In genomic region chr19:5932593-5933262, GRCh38 we compare ENCODE assay signal across 32 cellular contexts. TPM values are rescaled to one million over a fixed set of nuclear protein-coding genes. Genes with fewer than 3 reads are reported as not detected.
DNase-seq lines count a peak whose midpoint lies in the region; ATAC-seq and TF ChIP-seq lines count a peak whose summit lies in the region.
"Had no signal": no experiment of that assay in that cellular context is flagged by ENCODE, and none has a peak within 500 bp of the region (broad histone marks: within the 10 kb centered on the region; RNA-seq: fewer than 3 reads in every experiment).

No MANE protein-coding gene starts in this region.

- peaks cover 0 to 96% (median 30%) of the 10 kb centered on the region in 9 donors for H3K36me3 ChIP-seq in heart right ventricle
- H3K36me3 ChIP-seq in endodermal cell (ENCODE audit: control insufficient read depth, insufficient read depth, low read length) = peaks cover 68% of the 10 kb centered on the region
- H3K36me3 ChIP-seq in neuronal stem cell (replicated peaks in 1 of 2; ENCODE audit: control insufficient read depth in 2 of 2, insufficient read depth in 2 of 2, low read length in 2 of 2) = peaks cover 43 to 99% of the 10 kb centered on the region in 2 donors
- peaks cover 0 to 83% of the 10 kb centered on the region in 2 donors for H3K36me3 ChIP-seq in psoas muscle (ENCODE audit: insufficient read depth in 1 of 2, low read depth in 1 of 2)
- H3K36me3 ChIP-seq in lower lobe of right lung = peaks cover 95% of the 10 kb centered on the region
- H3K36me3 ChIP-seq in SK-N-SH (replicated peaks in 1 of 2; ENCODE audit: control insufficient read depth in 1 of 2, insufficient read depth in 2 of 2, low read length in 1 of 2) = peaks cover 15 to 51% of the 10 kb centered on the region in 2 experiments

- no peak overlapping the region for H2BK15ac ChIP-seq in neuronal stem cell (ENCODE audit: low read length)

- ATAC-seq in Right ventricle myocardium inferior (no peak), heart right ventricle (no peak), psoas muscle (no peak), lower lobe of right lung (no peak)
- ATAC-seq: effector memory CD8-positive, alpha-beta T cell; esophagus mucosa; natural killer cell; stimulated activated naive CD8-positive, alpha-beta T cell treated with anti-CD3 and anti-CD28 coated beads, Interleukin-15, amount 100 ng/mL, for 72 hours had no signal

- POLR2A ChIA-PET in SK-N-SH (lab: Yijun Ruan, JAX) = no interaction called here

- peaks cover 80% of the 10 kb centered on the region for H3K36me3 Mint-ChIP-seq in endodermal cell (ENCODE audit: low read depth)

- H2AK5ac ChIP-seq in neuronal stem cell (ENCODE audit: low read depth, low read length) = no peak overlapping the region

- TF ChIP-seq RAD21 in SK-N-SH (IDR thresholded peaks at IDR 0.05; ENCODE audit: low read length) = no peak

- no peaks in the 10 kb centered on the region for H3K27me3 Mint-ChIP-seq in endodermal cell (ENCODE audit: insufficient read depth)
- H3K27me3 Mint-ChIP-seq: activated naive CD8-positive, alpha-beta T cell treated with anti-CD3 and anti-CD28 coated beads, Interleukin-2, amount 10 ng/mL, durations not matched to agents 7 days and 5 days; CD4-positive, CD25-positive, alpha-beta regulatory T cell; effector memory CD8-positive, alpha-beta T cell; stimulated activated naive CD8-positive, alpha-beta T cell treated with anti-CD3 and anti-CD28 coated beads, Interleukin-15, amount 100 ng/mL, for 72 hours; type B pancreatic cell had no signal

- no peaks in the 10 kb centered on the region for H3K9me3 ChIP-seq in heart right ventricle
- no peaks in the 10 kb centered on the region for H3K9me3 ChIP-seq in endodermal cell (ENCODE audit: control insufficient read depth, low read length)
- peaks cover 0 to 2% of the 10 kb centered on the region in 2 donors for H3K9me3 ChIP-seq in neuronal stem cell (replicated peaks in 1 of 2; ENCODE audit: control insufficient read depth in 2 of 2, insufficient read depth in 1 of 2, low read depth in 1 of 2, low read length in 2 of 2)
- no peaks in the 10 kb centered on the region for H3K9me3 ChIP-seq in psoas muscle
- H3K9me3 ChIP-seq in lower lobe of right lung = no peaks in the 10 kb centered on the region
- no peaks in the 10 kb centered on the region for H3K9me3 ChIP-seq in SK-N-SH
- H3K9me3 ChIP-seq: ascending aorta had no signal

- TF ChIP-seq CTCF in heart right ventricle (IDR thresholded peaks at IDR 0.05) = no peak
- no peak for TF ChIP-seq CTCF in endodermal cell (conservative IDR thresholded peaks at IDR 0.05)
- TF ChIP-seq CTCF in psoas muscle (IDR thresholded peaks at IDR 0.05) = no peak
- TF ChIP-seq CTCF in lower lobe of right lung (IDR thresholded peaks at IDR 0.05) = no peak
- no peak for TF ChIP-seq CTCF in SK-N-SH (IDR thresholded peaks at IDR 0.05)

- H4K8ac ChIP-seq in neuronal stem cell (ENCODE audit: low read depth, low read length) = no peak overlapping the region

- H3K9me3 Mint-ChIP-seq in endodermal cell = no peaks in the 10 kb centered on the region
- H3K9me3 Mint-ChIP-seq: activated naive CD8-positive, alpha-beta T cell treated with anti-CD3 and anti-CD28 coated beads, Interleukin-2, amount 10 ng/mL, durations not matched to agents 7 days and 5 days; effector memory CD8-positive, alpha-beta T cell; natural killer cell; stimulated activated naive CD8-positive, alpha-beta T cell treated with anti-CD3 and anti-CD28 coated beads, Interleukin-15, amount 100 ng/mL, for 72 hours; type B pancreatic cell had no signal

- no peaks in the 10 kb centered on the region for H3K9me2 ChIP-seq in SK-N-SH

- H3K9ac ChIP-seq in endodermal cell (ENCODE audit: extremely low read depth, low read length, poor library complexity, severe bottlenecking) (no peak overlapping the region), neuronal stem cell (ENCODE audit: low read depth, low read length, poor library complexity) (peak overlapping the region; percentile 27), SK-N-SH (no peak overlapping the region)

- H3K4me2 ChIP-seq in neuronal stem cell (ENCODE audit: insufficient read depth, low read length, poor library complexity, severe bottlenecking) = no peak overlapping the region
- H3K4me2 ChIP-seq in SK-N-SH = no peak overlapping the region
- H3K4me2 ChIP-seq: smooth muscle cell had no signal

- H3F3A ChIP-seq in SK-N-SH (replicated peaks; ENCODE audit: insufficient read depth) = no peaks in the 10 kb centered on the region

- no peak overlapping the region for H2BK12ac ChIP-seq in neuronal stem cell (ENCODE audit: low read length)

- H3K23ac ChIP-seq in neuronal stem cell (ENCODE audit: low read depth, low read length, poor library complexity) = peak overlapping the region; percentile 75

- intact Hi-C loops in Right ventricle myocardium inferior (cut with DNase I) (no loop called here), heart right ventricle (cut with DNase I) (no loop called here), psoas muscle (cut with DNase I) (no loop called here), lower lobe of right lung (cut with DNase I) (no loop called here)

- H4K91ac ChIP-seq in neuronal stem cell (ENCODE audit: low read depth, low read length, poor library complexity) = no peak overlapping the region

- no peak overlapping the region for H3K4me3 Mint-ChIP-seq in endodermal cell
- H3K4me3 Mint-ChIP-seq: activated naive CD8-positive, alpha-beta T cell treated with anti-CD3 and anti-CD28 coated beads, Interleukin-2, amount 10 ng/mL, durations not matched to agents 7 days and 5 days; CD4-positive, CD25-positive, alpha-beta regulatory T cell; effector memory CD8-positive, alpha-beta T cell; natural killer cell; stimulated activated naive CD8-positive, alpha-beta T cell treated with anti-CD3 and anti-CD28 coated beads, Interleukin-15, amount 100 ng/mL, for 72 hours; type B pancreatic cell had no signal

- no peak for TF ChIP-seq EP300 in SK-N-SH (IDR thresholded peaks at IDR 0.05; ENCODE audit: borderline replicate concordance in 1 of 2, low read depth in 1 of 2, low read length in 1 of 2)

- no peak overlapping the region for H2AFZ ChIP-seq in neuronal stem cell (ENCODE audit: low read length)
- H2AFZ ChIP-seq in SK-N-SH (ENCODE audit: low read depth) = no peak overlapping the region

- H3K4me3 ChIP-seq in heart right ventricle (no peak overlapping the region), endodermal cell (ENCODE audit: low read length) (no peak overlapping the region), neuronal stem cell (ENCODE audit: low read length in 2 of 2) (no peak overlapping the region), psoas muscle (no peak overlapping the region), lower lobe of right lung (no peak overlapping the region), SK-N-SH (ENCODE audit: low read depth in 2 of 2, low read length in 1 of 2) (no peak overlapping the region)
- H3K4me3 ChIP-seq: ascending aorta, coronary artery, lung, smooth muscle cell had no signal

- peaks cover 17% of the 10 kb centered on the region; the same call in 1 of the 2 replicates for H3K79me2 ChIP-seq in SK-N-SH (ENCODE audit: insufficient read depth)

- H3K18ac ChIP-seq in neuronal stem cell (ENCODE audit: low read length) = no peak overlapping the region

- WGBS in heart right ventricle, 2 donors = 95 to 96% methylated on average over 22 of the region's 22 CpGs
- 93 to 94% methylated on average over 21 to 22 of the region's 22 CpGs for WGBS in endodermal cell (ENCODE audit: insufficient coverage in 1 of 2, insufficient read length in 1 of 2), 2 experiments
- WGBS in neuronal stem cell (ENCODE audit: extremely low coverage in 2 of 2, insufficient read length in 2 of 2, insufficient replicate concordance in 1 of 2), 2 donors = no CpG with 5 or more reads among the region's 22 CpGs
- 91 to 94% (median 92%) methylated on average over 22 of the region's 22 CpGs for WGBS in psoas muscle, 3 donors
- 97% methylated on average over 20 of the region's 22 CpGs for WGBS in SK-N-SH (ENCODE audit: low lambda C conversion rate)

- H3K27ac Mint-ChIP-seq in endodermal cell = no peak overlapping the region
- H3K27ac Mint-ChIP-seq: activated naive CD8-positive, alpha-beta T cell treated with anti-CD3 and anti-CD28 coated beads, Interleukin-2, amount 10 ng/mL, durations not matched to agents 7 days and 5 days; CD4-positive, CD25-positive, alpha-beta regulatory T cell; natural killer cell; type B pancreatic cell had no signal

- no peak overlapping the region for H2BK120ac ChIP-seq in neuronal stem cell (ENCODE audit: low read depth, low read length)

- H3K4ac ChIP-seq in neuronal stem cell (ENCODE audit: low read length) = no peak overlapping the region

- H3K14ac ChIP-seq in neuronal stem cell (ENCODE audit: low read length) = no peak overlapping the region

- no peak overlapping the region for H2BK5ac ChIP-seq in neuronal stem cell (ENCODE audit: low read length)

- CTCF ChIA-PET in SK-N-SH (lab: Yijun Ruan, JAX) = interaction anchor here (0.7 to 3.2 kb wide), 4 partner anchors 8 to 128 kb away, joined by 3 to 10 read pairs (median 3); no protein-coding TSS in a partner anchor

- no peak overlapping the region for H3K27ac ChIP-seq in heart right ventricle
- peak overlapping the region; percentile 49 for H3K27ac ChIP-seq in endodermal cell (ENCODE audit: low read depth, low read length)
- no peak overlapping the region for H3K27ac ChIP-seq in neuronal stem cell (replicated peaks; ENCODE audit: low read length)
- no peak overlapping the region for H3K27ac ChIP-seq in psoas muscle
- no peak overlapping the region for H3K27ac ChIP-seq in lower lobe of right lung
- peak overlapping the region in 1 of 2 experiments; percentile 94; a peak in 1 of 4 replicates for H3K27ac ChIP-seq in SK-N-SH (ENCODE audit: low read depth in 2 of 2, low read length in 1 of 2)
- H3K27ac ChIP-seq: ascending aorta, coronary artery had no signal

- H3K79me1 ChIP-seq in neuronal stem cell (ENCODE audit: low read depth, low read length) = peaks cover 10% of the 10 kb centered on the region

- peaks cover 23% of the 10 kb centered on the region; the same call in 1 of the 2 replicates for H4K20me1 ChIP-seq in SK-N-SH (ENCODE audit: insufficient read depth)

- H3K27me3 ChIP-seq in heart right ventricle (no peaks in the 10 kb centered on the region), endodermal cell (ENCODE audit: control insufficient read depth, insufficient read depth, low read length, poor library complexity, severe bottlenecking) (no peaks in the 10 kb centered on the region), neuronal stem cell (ENCODE audit: control insufficient read depth in 3 of 3, insufficient read depth in 3 of 3, low read depth in 1 of 3, low read length in 3 of 3) (no peaks in the 10 kb centered on the region), psoas muscle (ENCODE audit: insufficient read depth in 3 of 3, low read length in 2 of 3) (no peaks in the 10 kb centered on the region), lower lobe of right lung (ENCODE audit: low read depth) (no peaks in the 10 kb centered on the region), SK-N-SH (ENCODE audit: insufficient read depth) (no peaks in the 10 kb centered on the region)
- H3K27me3 ChIP-seq: ascending aorta had no signal

- no peaks in the 10 kb centered on the region for H3K4me1 Mint-ChIP-seq in endodermal cell
- H3K4me1 Mint-ChIP-seq: activated naive CD8-positive, alpha-beta T cell treated with anti-CD3 and anti-CD28 coated beads, Interleukin-2, amount 10 ng/mL, durations not matched to agents 7 days and 5 days; stimulated activated naive CD8-positive, alpha-beta T cell treated with anti-CD3 and anti-CD28 coated beads, Interleukin-15, amount 100 ng/mL, for 72 hours had no signal

- DNase-seq in Right ventricle myocardium inferior (ENCODE audit: missing footprints) = peak; percentile 69
- DNase-seq in heart right ventricle = no peak
- no peak for DNase-seq in endodermal cell
- no peak for DNase-seq in neuronal stem cell (ENCODE audit: low spot score)
- no peak for DNase-seq in AML-193 (lab: John Stamatoyannopoulos, UW)
- DNase-seq in psoas muscle = no peak
- DNase-seq in lower lobe of right lung = no peak
- DNase-seq in SK-N-SH = no peak
- DNase-seq: activated CD4-positive, alpha-beta T cell treated with anti-CD3 and anti-CD28 coated beads for 4 hours; activated gamma-delta T cell treated with Interleukin-2 at 50 U/mL for 16 hours; activated naive CD8-positive, alpha-beta T cell treated with anti-CD3 and anti-CD28 coated beads, Interleukin-2, amount 10 ng/mL, durations not matched to agents 7 days and 5 days; activated T-cell treated with anti-CD3 and anti-CD28 coated beads, Interleukin-2, amount 50 U/mL, for 1 hour; CD4-positive, CD25-positive, alpha-beta regulatory T cell; DND-41; effector memory CD8-positive, alpha-beta T cell; foreskin fibroblast; HCEC 1CT; kidney; natural killer cell; NCI-H1417; NCI-H2029 treated with DMSO at 0.1 percent for 48 hours; NCI-H2227 treated with DMSO at 0.1 percent for 48 hours; NCI-H526 treated with DMSO at 0.1 percent for 48 hours; stimulated activated CD4-positive, alpha-beta T cell treated with anti-CD3 and anti-CD28 coated beads, Interleukin-1b, Interleukin-23, amount 100 ng/mL, for 48 hours; stimulated activated naive CD8-positive, alpha-beta T cell treated with anti-CD3 and anti-CD28 coated beads, Interleukin-15, amount 100 ng/mL, for 72 hours; SW 1271 had no signal

- peaks cover 6 to 48% (median 30%) of the 10 kb centered on the region in 9 donors for H3K4me1 ChIP-seq in heart right ventricle
- H3K4me1 ChIP-seq in endodermal cell (ENCODE audit: control insufficient read depth, insufficient read depth, low read length) = no peaks in the 10 kb centered on the region
- H3K4me1 ChIP-seq in neuronal stem cell (ENCODE audit: control insufficient read depth in 2 of 2, insufficient read depth in 1 of 2, low read depth in 1 of 2, low read length in 2 of 2) = no peaks in the 10 kb centered on the region
- peaks cover 4% of the 10 kb centered on the region for H3K4me1 ChIP-seq in psoas muscle
- peaks cover 25% of the 10 kb centered on the region for H3K4me1 ChIP-seq in lower lobe of right lung
- peaks cover 13 to 78% of the 10 kb centered on the region in 2 experiments for H3K4me1 ChIP-seq in SK-N-SH (ENCODE audit: control insufficient read depth in 1 of 2, insufficient read depth in 2 of 2, low read depth in 1 of 2, low read length in 1 of 2)
- H3K4me1 ChIP-seq: ascending aorta had no signal

RNA-seq across cellular contexts. Expression of gene CAPS, which starts 18.7 kb away (rescaled TPM):
- total RNA-seq in Right ventricle myocardium inferior (3.8 TPM), heart right ventricle (1 to 10 TPM; 1.3 to 4.2 (median 2.8) TPM), endodermal cell (1 to 10 TPM; 6.6 to 6.7 TPM), psoas muscle (1 to 10 TPM; 1.3 to 2.9 (median 1.5) TPM), lower lobe of right lung (76.7 TPM)
- polyA plus RNA-seq in heart right ventricle (10 to 100 TPM in 1 of 2 donors, 1 to 10 TPM in 1; 3.2 to 14.1 TPM), psoas muscle (1 to 10 TPM; 1.2 to 1.7 (median 1.5) TPM), SK-N-SH (2012; rRNA removed) (13.4 and 17.3 TPM in 2 replicates)
- 3.8 TPM for polyA plus RNA-seq in endodermal cell (2013, experiment 1 of 2)
- 3.8 TPM for polyA plus RNA-seq in endodermal cell (2013, experiment 2 of 2)
- 3.0 TPM for polyA plus RNA-seq in neuronal stem cell (2013, experiment 1 of 2)
- 3.0 TPM for polyA plus RNA-seq in neuronal stem cell (2013, experiment 2 of 2)
- 2.8 and 4.4 TPM in 2 replicates for polyA plus RNA-seq in SK-N-SH (2012; cell fraction: cytosol; rRNA removed)
- 93.5 and 127 TPM in 2 replicates for polyA plus RNA-seq in SK-N-SH (2012; cell fraction: nucleus; rRNA removed)

RNA-seq across cellular contexts. Expression of gene VMAC, which starts 28.1 kb away (rescaled TPM):
- 1.6 TPM for total RNA-seq in Right ventricle myocardium inferior
- 1 to 10 TPM; 1.3 to 3.9 (median 2.5) TPM for total RNA-seq in heart right ventricle
- 1 to 10 TPM; 1.4 to 5.8 TPM for polyA plus RNA-seq in heart right ventricle
- 1 to 10 TPM; 5.9 TPM for total RNA-seq in endodermal cell
- 3.5 TPM for polyA plus RNA-seq in endodermal cell (2013, experiment 1 of 2)
- polyA plus RNA-seq in endodermal cell (2013, experiment 2 of 2) = 3.4 TPM
- polyA plus RNA-seq in neuronal stem cell (2013, experiment 1 of 2) = 2.7 TPM
- 2.4 TPM for polyA plus RNA-seq in neuronal stem cell (2013, experiment 2 of 2)
- 1 to 10 TPM in 2 of 4 donors, under 1 TPM in 2; 0.73 to 3.0 (median 1.2) TPM for total RNA-seq in psoas muscle
- 1 to 10 TPM in 1 of 3 donors, under 1 TPM in 2; 0.82 to 2.2 (median 0.89) TPM for polyA plus RNA-seq in psoas muscle
- total RNA-seq in lower lobe of right lung = 8.1 TPM
- 6.5 and 9.1 TPM in 2 replicates for polyA plus RNA-seq in SK-N-SH (2012; rRNA removed)
- polyA plus RNA-seq in SK-N-SH (2012; cell fraction: cytosol; rRNA removed) = 1.9 and 2.6 TPM in 2 replicates
- 40.0 and 44.0 TPM in 2 replicates for polyA plus RNA-seq in SK-N-SH (2012; cell fraction: nucleus; rRNA removed)

RNA-seq across cellular contexts. Expression of gene NDUFA11, which starts 29.1 kb away (rescaled TPM):
- 571 TPM for total RNA-seq in Right ventricle myocardium inferior
- 100 to 1,000 TPM; 451 to 574 (median 513) TPM for total RNA-seq in heart right ventricle
- 1,000 to 10,000 TPM in 1 of 2 donors, 100 to 1,000 TPM in 1; 760 to 1,143 TPM for polyA plus RNA-seq in heart right ventricle
- total RNA-seq in endodermal cell = 100 to 1,000 TPM; 242 to 269 TPM
- 216 TPM for polyA plus RNA-seq in endodermal cell (2013, experiment 1 of 2)
- 206 TPM for polyA plus RNA-seq in endodermal cell (2013, experiment 2 of 2)
- polyA plus RNA-seq in neuronal stem cell (2013, experiment 1 of 2) = 244 TPM
- 235 TPM for polyA plus RNA-seq in neuronal stem cell (2013, experiment 2 of 2)
- total RNA-seq in psoas muscle = 100 to 1,000 TPM; 240 to 367 (median 285) TPM
- 100 to 1,000 TPM; 373 to 503 (median 438) TPM for polyA plus RNA-seq in psoas muscle
- total RNA-seq in lower lobe of right lung = 150 TPM
- 386 and 534 TPM in 2 replicates for polyA plus RNA-seq in SK-N-SH (2012; rRNA removed)
- polyA plus RNA-seq in SK-N-SH (2012; cell fraction: cytosol; rRNA removed) = 223 and 307 TPM in 2 replicates
- 249 and 444 TPM in 2 replicates for polyA plus RNA-seq in SK-N-SH (2012; cell fraction: nucleus; rRNA removed)

RNA-seq across cellular contexts. Expression of gene RANBP3, which starts 45.2 kb away (rescaled TPM):
- total RNA-seq in Right ventricle myocardium inferior = 65.6 TPM
- total RNA-seq in heart right ventricle = 10 to 100 TPM; 51.4 to 76.1 (median 63.3) TPM
- 10 to 100 TPM; 29.5 to 45.2 TPM for polyA plus RNA-seq in heart right ventricle
- 10 to 100 TPM; 77.4 to 81.4 TPM for total RNA-seq in endodermal cell
- polyA plus RNA-seq in endodermal cell (2013, experiment 1 of 2) = 72.9 TPM
- 60.6 TPM for polyA plus RNA-seq in endodermal cell (2013, experiment 2 of 2)
- 112 TPM for polyA plus RNA-seq in neuronal stem cell (2013, experiment 1 of 2)
- polyA plus RNA-seq in neuronal stem cell (2013, experiment 2 of 2) = 111 TPM
- 10 to 100 TPM; 48.4 to 50.0 (median 48.9) TPM for total RNA-seq in psoas muscle
- 10 to 100 TPM; 40.5 to 71.7 (median 43.9) TPM for polyA plus RNA-seq in psoas muscle
- total RNA-seq in lower lobe of right lung = 70.8 TPM
- polyA plus RNA-seq in SK-N-SH (2012; rRNA removed) = 71.8 and 84.0 TPM in 2 replicates
- polyA plus RNA-seq in SK-N-SH (2012; cell fraction: cytosol; rRNA removed) = 38.5 and 46.3 TPM in 2 replicates
- 102 and 210 TPM in 2 replicates for polyA plus RNA-seq in SK-N-SH (2012; cell fraction: nucleus; rRNA removed)

Comparison
In these comparisons a context has a peak if more than half of its experiments do, and no peak if none do; other contexts are left out.
1. RNA of gene CAPS, which starts 18.7 kb away (total RNA-seq): 76.7 TPM in lower lobe of right lung (single experiment); 6.6 to 6.7 TPM in endodermal cell, 3.8 TPM in Right ventricle myocardium inferior (single experiment), 1.3 to 4.2 TPM in heart right ventricle and 1.3 to 2.9 TPM in psoas muscle; every median in the first group is over 10 times any median in the second.